Comparison of ENCODE assay signal across 19 cellular contexts in genomic region chr17:4035081-4035680, GRCh38.
DNase-seq lines count a peak whose midpoint lies in the region; ATAC-seq and TF ChIP-seq lines count a peak whose summit lies in the region.
"Had no signal": no experiment of that assay in that cellular context is flagged by ENCODE, and none has a peak within 500 bp of the region (broad histone marks: within the 10 kb centered on the region; RNA-seq: fewer than 3 reads in every experiment).

No MANE protein-coding gene starts in this region.

- BruUV-seq in Caco-2 (replicated peaks; lab: Mats Ljungman, UMichigan) = no TSS peak

- no peaks in the 10 kb centered on the region for H3K36me3 ChIP-seq in Caco-2 (ENCODE audit: control insufficient read depth, insufficient read depth, low read length)

- DNase-seq in DMS53 (lab: John Stamatoyannopoulos, UW) (peak; percentile 27), DMS53 treated with DMSO at 0.1 percent for 48 hours (lab: John Stamatoyannopoulos, UW; ENCODE audit: unreplicated experiment) (no peak), pons (ENCODE audit: low spot score) (peak; percentile 26), NCI-H524 (lab: John Stamatoyannopoulos, UW) (no peak), inferior parietal cortex (ENCODE audit: extremely low spot score) (no peak), Caco-2 (no peak)
- DNase-seq in Jurkat, Clone E6-1 (ENCODE audit: low read depth, low spot score) = peak; percentile 6
- no peak for DNase-seq in activated naive CD8-positive, alpha-beta T cell treated with anti-CD3 and anti-CD28 coated beads, Interleukin-2, amount 50 U/mL, for 24 hours
- DNase-seq: C1 segment of cervical spinal cord; colonic mucosa; mesendoderm; NCI-H1092; SHP77; sigmoid colon; stimulated activated CD4-positive, alpha-beta T cell treated with anti-CD3 and anti-CD28 coated beads, Interleukin-2, amount 100 ng/mL, for 24 hours; T1000; thyroid gland had no signal

- H3K9me3 Mint-ChIP-seq in activated naive CD8-positive, alpha-beta T cell treated with anti-CD3 and anti-CD28 coated beads, Interleukin-2, amount 50 U/mL, for 24 hours = no peaks in the 10 kb centered on the region
- H3K9me3 Mint-ChIP-seq in Caco-2 (ENCODE audit: unreplicated experiment) = no peaks in the 10 kb centered on the region

- H3K4me3 ChIP-seq in Jurkat, Clone E6-1 (ENCODE audit: low read length) = no peak overlapping the region
- H3K4me3 ChIP-seq in Caco-2 (ENCODE audit: low read depth, low read length) = no peak overlapping the region
- H3K4me3 ChIP-seq: colonic mucosa, HAP-1, sigmoid colon, thyroid gland had no signal

- no peak for ATAC-seq in activated naive CD8-positive, alpha-beta T cell treated with anti-CD3 and anti-CD28 coated beads, Interleukin-2, amount 50 U/mL, for 24 hours

- no peaks in the 10 kb centered on the region for H3K4me1 Mint-ChIP-seq in activated naive CD8-positive, alpha-beta T cell treated with anti-CD3 and anti-CD28 coated beads, Interleukin-2, amount 50 U/mL, for 24 hours
- no peaks in the 10 kb centered on the region for H3K4me1 Mint-ChIP-seq in Caco-2 (ENCODE audit: low read depth, unreplicated experiment)

- H3K4me1 ChIP-seq in Caco-2 = no peaks in the 10 kb centered on the region
- H3K4me1 ChIP-seq: colonic mucosa, HAP-1, sigmoid colon, thyroid gland had no signal

- POLR2A ChIA-PET in Caco-2 (lab: Charles Lee) = no interaction called here

- no peak for TF ChIP-seq CTCF in Caco-2 (IDR thresholded peaks at IDR 0.05; ENCODE audit: insufficient read depth in 1 of 2, low read depth in 1 of 2, low read length in 1 of 2, severe bottlenecking in 1 of 2, unreplicated experiment in 1 of 2)

- intact Hi-C loops in Caco-2 (cut with micrococcal nuclease; ENCODE audit: unreplicated experiment) = no loop called here

- CTCF ChIA-PET in Caco-2 (lab: Charles Lee) = no interaction called here

- no peak overlapping the region for H3K4me3 Mint-ChIP-seq in activated naive CD8-positive, alpha-beta T cell treated with anti-CD3 and anti-CD28 coated beads, Interleukin-2, amount 50 U/mL, for 24 hours
- H3K4me3 Mint-ChIP-seq in Caco-2 (ENCODE audit: unreplicated experiment) = no peak overlapping the region

- H3K27me3 Mint-ChIP-seq in activated naive CD8-positive, alpha-beta T cell treated with anti-CD3 and anti-CD28 coated beads, Interleukin-2, amount 50 U/mL, for 24 hours = no peaks in the 10 kb centered on the region
- no peaks in the 10 kb centered on the region for H3K27me3 Mint-ChIP-seq in Caco-2 (ENCODE audit: insufficient read depth, unreplicated experiment)

- H3K9me3 ChIP-seq in Caco-2 = no peaks in the 10 kb centered on the region
- H3K9me3 ChIP-seq: colonic mucosa, HAP-1, sigmoid colon, thyroid gland had no signal

- H3K27ac Mint-ChIP-seq in activated naive CD8-positive, alpha-beta T cell treated with anti-CD3 and anti-CD28 coated beads, Interleukin-2, amount 50 U/mL, for 24 hours = peak overlapping the region; percentile 39
- H3K27ac Mint-ChIP-seq in Caco-2 (ENCODE audit: unreplicated experiment) = no peak overlapping the region
- H3K27ac Mint-ChIP-seq: activated T-helper 2 cell treated with anti-CD3 and anti-CD28 coated beads, Interferon-gamma antibody, Interleukin-2, Interleukin-4, amounts not matched to agents 10 μg/mL and 5 μg/mL and 100 μg/mL, durations not matched to agents 14 hours and 24 hours and 36 hours had no signal

- peaks cover 29% of the 10 kb centered on the region for H3K36me3 Mint-ChIP-seq in activated naive CD8-positive, alpha-beta T cell treated with anti-CD3 and anti-CD28 coated beads, Interleukin-2, amount 50 U/mL, for 24 hours (ENCODE audit: low read depth)
- peaks cover 19% of the 10 kb centered on the region for H3K36me3 Mint-ChIP-seq in Caco-2 (ENCODE audit: insufficient read depth, unreplicated experiment)

- H3K27me3 ChIP-seq in Caco-2 (replicated peaks; ENCODE audit: control insufficient read depth, insufficient read depth, low read length) = no peaks in the 10 kb centered on the region
- H3K27me3 ChIP-seq: colonic mucosa, sigmoid colon, thyroid gland had no signal

Comparison
In these comparisons a context has a peak if more than half of its experiments do, and no peak if none do; other contexts are left out.
1. DNase-seq: peak in DMS53 (single experiment), Jurkat, Clone E6-1 (single experiment) and pons (single experiment); none in DMS53 treated with DMSO at 0.1 percent for 48 hours (single experiment), activated naive CD8-positive, alpha-beta T cell treated with anti-CD3 and anti-CD28 coated beads, Interleukin-2, amount 50 U/mL, for 24 hours (single experiment), NCI-H524 (0 of 2), inferior parietal cortex (single experiment) and Caco-2 (0 of 2).